Comparison of ENCODE assay signal across 10 cellular contexts in the genomic region with DNA sequence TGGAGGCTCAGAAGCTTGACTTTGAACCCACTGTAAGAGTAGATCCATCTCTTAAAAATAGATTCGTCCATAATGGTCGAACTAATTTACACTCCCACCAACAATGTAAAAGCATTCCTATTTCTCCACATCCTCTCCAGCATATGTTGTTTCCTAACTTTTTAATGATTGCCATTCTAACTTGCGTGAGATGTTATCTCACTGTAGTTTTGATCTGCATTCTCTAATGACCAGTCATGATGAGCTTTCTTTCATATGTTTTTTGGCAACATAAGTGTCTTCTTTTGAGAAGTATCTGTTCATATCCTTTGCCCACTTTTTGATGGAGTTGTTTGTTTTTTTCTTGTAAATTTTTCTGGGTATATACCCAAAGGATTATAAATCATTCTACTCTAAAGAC. TPM values are rescaled to one million over a fixed set of nuclear protein-coding genes. Genes with fewer than 3 reads are reported as not detected.
DNase-seq lines count a peak whose midpoint lies in the region; ATAC-seq and TF ChIP-seq lines count a peak whose summit lies in the region.
"Not testable (repeated sequence)": the region's sequence is repeated elsewhere in the genome, so short reads cannot be mapped to it uniquely, and the experiment has no call there.
"Had no signal": no experiment of that assay in that cellular context is flagged by ENCODE, and none has a peak within 500 bp of the region (broad histone marks: within the 10 kb centered on the region; RNA-seq: fewer than 3 reads in every experiment).

No MANE protein-coding gene starts in this region.

- H3K4ac ChIP-seq in IMR-90 (ENCODE audit: low read depth, low read length) = not testable (repeated sequence)

- in situ Hi-C loops in IMR-90 (cut with MboI; ENCODE audit: low sequenced_read_pairs); Panc1 (cut with HindIII; ENCODE audit: low pct_unique_long_range_greater_than_20kb, low sequenced_read_pairs): not testable (repeated sequence)

- not testable (repeated sequence) for H3K14ac ChIP-seq in IMR-90 (replicated peaks; ENCODE audit: low read depth, low read length)

- not testable (repeated sequence) for H4K20me1 ChIP-seq in IMR-90 (ENCODE audit: insufficient read depth, low read length)

- H3K27me3 Mint-ChIP-seq in HFFc6 (ENCODE audit: insufficient read depth) = not testable (repeated sequence)

- not testable (repeated sequence) for H4K8ac ChIP-seq in IMR-90 (ENCODE audit: low read depth in 2 of 2, low read length in 2 of 2)

- not testable (repeated sequence) for H2BK120ac ChIP-seq in IMR-90 (ENCODE audit: low read depth, low read length)

- H3K79me1 ChIP-seq in IMR-90 (ENCODE audit: low read depth in 1 of 2, low read length in 2 of 2) = not testable (repeated sequence)

- peak overlapping the region; percentile 17; the same call in 1 of the 2 replicates for H3K18ac ChIP-seq in IMR-90 (ENCODE audit: low read depth, low read length)

- peaks cover 53% of the 10 kb centered on the region for H3K4me1 Mint-ChIP-seq in HFFc6 (ENCODE audit: low read depth)

- peak overlapping the region; percentile 4; the same call in 1 of the 2 replicates for H4K5ac ChIP-seq in IMR-90 (ENCODE audit: low read depth, low read length)

- TF ChIP-seq RAD21 in IMR-90 (IDR thresholded peaks at IDR 0.05; ENCODE audit: low read length) = not testable (repeated sequence)

- not testable (repeated sequence) for H3K4me3 ChIP-seq in IMR-90 (ENCODE audit: insufficient read depth, low read depth, low read length); Panc1 (ENCODE audit: low read depth in 2 of 2, low read length in 2 of 2); fibroblast of villous mesenchyme (ENCODE audit: low read depth, low read length)

- POLR2A ChIA-PET in IMR-90 (lab: Charles Lee; ENCODE audit: unreplicated experiment); Panc1 (lab: Charles Lee): not testable (repeated sequence)

- not testable (repeated sequence) for H3K4me2 ChIP-seq in IMR-90 (ENCODE audit: low read depth, low read length)

- H3K4me1 ChIP-seq in IMR-90 (ENCODE audit: control insufficient read depth, insufficient read depth, low read length) = not testable (repeated sequence)
- peaks cover 44% of the 10 kb centered on the region for H3K4me1 ChIP-seq in Panc1 (ENCODE audit: control insufficient read depth, insufficient read depth, low read length)

- H3K9me3 ChIP-seq in IMR-90 (ENCODE audit: control insufficient read depth, insufficient read depth, low read length) = not testable (repeated sequence)
- peaks cover 16% of the 10 kb centered on the region; the same call in 1 of the 2 replicates for H3K9me3 ChIP-seq in Panc1 (ENCODE audit: control insufficient read depth, insufficient read depth, low read depth, low read length)

- not testable (repeated sequence) for H2BK15ac ChIP-seq in IMR-90 (ENCODE audit: low read depth, low read length)

- H2AK9ac ChIP-seq in IMR-90 (replicated peaks; ENCODE audit: low read depth, low read length, poor library complexity) = not testable (repeated sequence)

- CTCF ChIA-PET in IMR-90 (lab: Yijun Ruan, JAX); Panc1 (lab: Charles Lee): not testable (repeated sequence)

- H3K36me3 Mint-ChIP-seq in HFFc6 (ENCODE audit: low read depth) = peaks cover 24% of the 10 kb centered on the region

- TF ChIP-seq CTCF in HFFc6 (IDR thresholded peaks at IDR 0.05); IMR-90 (conservative IDR thresholded peaks at IDR 0.05; ENCODE audit: low read depth, low read length); Panc1 (IDR thresholded peaks at IDR 0.05); fibroblast of villous mesenchyme (IDR thresholded peaks at IDR 0.05; ENCODE audit: insufficient read depth, low read depth, low read length): not testable (repeated sequence)

- not testable (repeated sequence) for H3K56ac ChIP-seq in IMR-90 (ENCODE audit: extremely low read depth, insufficient read depth, low read length)

- H2AFZ ChIP-seq in IMR-90 (replicated peaks; ENCODE audit: low read length, poor library complexity) = not testable (repeated sequence)

- ATAC-seq in IMR-90 (ENCODE audit: low read depth); Panc1: not testable (repeated sequence)

- not testable (repeated sequence) for H2AK5ac ChIP-seq in IMR-90 (ENCODE audit: low read depth, low read length)

- not testable (repeated sequence) for H2BK5ac ChIP-seq in IMR-90 (ENCODE audit: low read depth, low read length, poor library complexity, severe bottlenecking)

- peak overlapping the region; percentile 49 for H3K4me3 Mint-ChIP-seq in HFFc6

- DNase-seq in EH (ENCODE audit: low read depth) = peak; percentile 79
- DNase-seq in EL = peak; percentile 40
- peak; percentile 64 for DNase-seq in HFFc6
- not testable (repeated sequence) for DNase-seq in IMR-90; Panc1 (ENCODE audit: low read depth, low spot score)
- DNase-seq in fibroblast of villous mesenchyme (ENCODE audit: low read depth) = peak; percentile 30

- H3K9ac ChIP-seq in IMR-90 (ENCODE audit: low read depth, low read length) = not testable (repeated sequence)

- TF ChIP-seq POLR2A in IMR-90 (IDR thresholded peaks at IDR 0.05; ENCODE audit: low read depth, low read length) = not testable (repeated sequence)

- WGBS in IMR-90 (ENCODE audit: extremely low coverage in 2 of 2, insufficient read length in 1 of 2), 2 experiments = no CpG with 5 or more reads among the region's 3 CpGs

- dilution Hi-C loops in IMR-90 (cut with HindIII; ENCODE audit: low sequenced_read_pairs, unreplicated experiment) = not testable (repeated sequence)

- not testable (repeated sequence) for H3K23ac ChIP-seq in IMR-90 (ENCODE audit: low read depth, low read length)

- not testable (repeated sequence) for H3K36me3 ChIP-seq in IMR-90 (ENCODE audit: control insufficient read depth, insufficient read depth, low read length); Panc1 (ENCODE audit: control insufficient read depth, insufficient read depth, low read length)

- intact Hi-C loops in IMR-90 (cut with micrococcal nuclease); Panc1 (cut with micrococcal nuclease; ENCODE audit: unreplicated experiment): not testable (repeated sequence)

- H3K27me3 ChIP-seq in IMR-90 (ENCODE audit: control insufficient read depth, insufficient read depth, low read length); Panc1 (ENCODE audit: control insufficient read depth, insufficient read depth, low read length): not testable (repeated sequence)

- peaks cover 13% of the 10 kb centered on the region for H3K9me3 Mint-ChIP-seq in HFFc6

- not testable (repeated sequence) for H2BK20ac ChIP-seq in IMR-90 (ENCODE audit: low read depth, low read length)

- not testable (repeated sequence) for H3K27ac ChIP-seq in IMR-90 (ENCODE audit: insufficient read depth, low read length)
- peak overlapping the region; percentile 87; the same call in 1 of the 2 replicates for H3K27ac ChIP-seq in Panc1 (ENCODE audit: low read length)

- BruUV-seq in IMR-90 (replicated peaks; lab: Mats Ljungman, UMichigan); Panc1 (replicated peaks; lab: Mats Ljungman, UMichigan): not testable (repeated sequence)

- H3K9me1 ChIP-seq in IMR-90 (ENCODE audit: insufficient read depth, low read length) = not testable (repeated sequence)

- peak overlapping the region; percentile 75 for H3K27ac Mint-ChIP-seq in HFFc6

- H4K91ac ChIP-seq in IMR-90 (ENCODE audit: insufficient read depth, low read depth, low read length) = not testable (repeated sequence)

RNA-seq across cellular contexts. Expression of gene ADGRG6, which starts 44.4 kb away (rescaled TPM):
- total RNA-seq in HFFc6 (2021; fragmentation: NEBNext Ultra II Directional; extraction: Animal tissue kit (Norgen Biotek cat#: 25700)) = 10 to 100 TPM; 27.4 to 73.2 (median 29.7) TPM
- total RNA-seq in IMR-90 (2012; rRNA removed) (20.3 and 22.5 TPM in 2 replicates), Panc1 (2021; ENCODE audit: unreplicated experiment) (259 TPM), fibroblast of villous mesenchyme (33.2 and 153 TPM in 2 replicates)
- polyA plus RNA-seq in IMR-90 (2012; rRNA removed) = 8.1 and 10.0 TPM in 2 replicates
- 2.0 and 2.2 TPM in 2 replicates for polyA plus RNA-seq in IMR-90 (2012; cell fraction: cytosol; rRNA removed)
- polyA plus RNA-seq in IMR-90 (2012; cell fraction: nucleus; rRNA removed; ENCODE audit: low replicate concordance) = 3.2 and 16.3 TPM in 2 replicates
- polyA plus RNA-seq in Panc1 (2012; ENCODE audit: insufficient read length) = 87.8 TPM
- total RNA-seq: B cell had no signal
- polyA plus RNA-seq: CD4-positive, alpha-beta memory T cell; CD4-positive, CD25-positive, alpha-beta regulatory T cell; CD8-positive, alpha-beta memory T cell had no signal
